ENCODE assay signal across 9 cellular contexts in the genomic region with DNA sequence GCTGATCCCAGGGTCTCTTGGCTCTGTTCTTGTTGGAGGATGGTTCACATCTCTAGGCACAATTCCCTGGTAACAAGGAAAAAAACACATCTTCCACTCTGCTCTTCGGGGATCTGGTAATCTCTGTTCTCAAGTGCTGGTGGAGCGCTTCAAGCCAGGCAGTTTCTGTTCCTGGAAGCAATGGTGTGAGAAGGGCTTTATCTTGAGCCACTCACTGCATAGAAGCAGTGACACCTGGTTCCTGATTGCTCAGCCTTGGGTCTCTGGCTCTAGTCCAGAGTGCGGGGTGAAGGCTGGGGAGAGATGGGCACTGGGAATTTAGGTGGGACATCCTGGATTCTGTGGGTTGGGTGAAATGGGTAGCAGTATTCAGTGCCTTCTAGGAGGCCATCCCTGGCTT. TPM values are rescaled to one million over a fixed set of nuclear protein-coding genes. Genes with fewer than 3 reads are reported as not detected.
DNase-seq lines count a peak whose midpoint lies in the region; ATAC-seq, FAIRE-seq and TF ChIP-seq lines count a peak whose summit lies in the region.
"Had no signal": no experiment of that assay in that cellular context is flagged by ENCODE, and none has a peak within 500 bp of the region (broad histone marks: within the 10 kb centered on the region; RNA-seq: fewer than 3 reads in every experiment).

No MANE protein-coding gene starts in this region.

- DNase-seq in GM12892 (ENCODE audit: insufficient read length) (no peak), left lung (no peak), HT-29 (ENCODE audit: low spot score) (no peak), OCI-M2 (lab: John Stamatoyannopoulos, UW; ENCODE audit: unreplicated experiment) (no peak), NCI-H1048 (lab: John Stamatoyannopoulos, UW) (no peak)
- no peak for DNase-seq in activated CD8-positive, alpha-beta memory T cell treated with anti-CD3 and anti-CD28 coated beads, Interleukin-2, amount 50 U/mL, for 48 hours
- DNase-seq: activated effector memory CD4-positive, alpha-beta T cell treated with anti-CD3 and anti-CD28 coated beads, Interleukin-2, amount 50 U/mL, for 16 hours had no signal

- ATAC-seq in GM21423 (IDR thresholded peaks at IDR 0.05; ENCODE audit: unreplicated experiment) (peak; percentile 70), HG03558 (IDR thresholded peaks at IDR 0.05; ENCODE audit: extremely low read depth, unreplicated experiment) (peak; percentile 68), left lung (peak; percentile 9)

- FAIRE-seq in GM12892 (lab: Jason Lieb, UNC): peak; percentile 77

- H3K27ac ChIP-seq in left lung: no peak overlapping the region

- TF ChIP-seq CTCF in left lung (IDR thresholded peaks at IDR 0.05): no peak

- intact Hi-C loops in left lung (cut with DNase I): no loop called here

- H3K4me1 ChIP-seq in left lung: peaks cover 13 to 19% of the 10 kb centered on the region in 2 donors

- no peaks in the 10 kb centered on the region for H3K27me3 ChIP-seq in left lung

- no peak overlapping the region for H3K4me3 ChIP-seq in left lung

- TF ChIP-seq POLR2A in GM12892 (IDR thresholded peaks at IDR 0.05; ENCODE audit: low read depth, low read length): no peak

- H3K9me3 ChIP-seq in left lung: no peaks in the 10 kb centered on the region

- H3K36me3 ChIP-seq in left lung: no peaks in the 10 kb centered on the region

RNA-seq across cellular contexts. Expression of gene AKAP1, which starts 14.1 kb away (rescaled TPM):
- polyA plus RNA-seq in GM12892 (2012; ENCODE audit: missing spikeins): 13.4 TPM
- 10 to 100 TPM; 43.6 to 47.6 TPM for total RNA-seq in left lung
- 137 and 148 TPM in 2 replicates for total RNA-seq in HT-29 (2014; rRNA removed; shearing (Covaris generic))

Comparison
In these comparisons a context has a peak if more than half of its experiments do, and no peak if none do; other contexts are left out.
1. ATAC-seq: peak in every context shown above with its lines; median percentile 70 in GM21423; 68 in HG03558; 9 in left lung.